ENCODE assay signal across 12 cellular contexts in the genomic region with DNA sequence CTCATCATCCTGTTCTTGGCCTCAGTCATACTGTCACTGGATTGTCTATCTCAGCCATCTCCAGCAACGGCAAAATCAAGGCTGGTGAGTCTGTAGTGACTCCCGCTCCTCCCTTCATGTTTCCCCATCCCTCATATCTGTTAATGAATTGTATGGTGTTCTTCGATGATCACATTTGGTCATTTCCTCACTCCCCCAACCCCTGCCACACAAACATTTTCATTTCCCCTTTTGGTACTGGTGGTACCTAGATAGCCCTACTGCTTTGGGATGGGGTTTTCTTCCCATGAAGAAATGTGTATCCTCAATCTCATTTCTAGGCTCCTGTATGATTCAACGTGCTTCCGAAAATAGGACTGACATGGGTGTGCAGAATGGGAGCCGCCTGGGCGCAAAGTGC. TPM values are rescaled to one million over a fixed set of nuclear protein-coding genes. Genes with fewer than 3 reads are reported as not detected.
"Had no signal": no experiment of that assay in that cellular context is flagged by ENCODE, and none has a peak within 500 bp of the region (broad histone marks: within the 10 kb centered on the region; RNA-seq: fewer than 3 reads in every experiment).

No MANE protein-coding gene starts in this region.

- H3K36me3 ChIP-seq: neutrophil had no signal

- H3K4me1 ChIP-seq: body of pancreas had no signal

- H3K27me3 ChIP-seq: body of pancreas, neutrophil had no signal

- FAIRE-seq: small intestine had no signal

- ATAC-seq: activated CD4-positive, CD25-positive, alpha-beta regulatory T cell treated with anti-CD3 and anti-CD28 coated beads, Interleukin-2, amount 50 U/mL, for 24 hours; body of pancreas; effector memory CD8-positive, alpha-beta T cell; stimulated activated effector memory CD8-positive, alpha-beta T cell treated with anti-CD3 and anti-CD28 coated beads, Interleukin-12 subunit alpha, Interleukin-12 subunit beta, amount 100 ng/mL, for 72 hours had no signal

- H3K4me3 ChIP-seq: body of pancreas had no signal

- H3K27ac ChIP-seq: body of pancreas, neutrophil had no signal

- DNase-seq: body of pancreas; central memory CD4-positive, alpha-beta T cell; effector memory CD8-positive, alpha-beta T cell; erythroblast; hippocampal formation; small intestine; substantia nigra; trophoblast cell had no signal

- H3K9me3 ChIP-seq: body of pancreas, neutrophil had no signal

RNA-seq across cellular contexts. Expression of gene KLHL33, which starts 2.7 kb away (rescaled TPM):
- total RNA-seq: glomerular endothelial cell had no signal
